In the genomic region with DNA sequence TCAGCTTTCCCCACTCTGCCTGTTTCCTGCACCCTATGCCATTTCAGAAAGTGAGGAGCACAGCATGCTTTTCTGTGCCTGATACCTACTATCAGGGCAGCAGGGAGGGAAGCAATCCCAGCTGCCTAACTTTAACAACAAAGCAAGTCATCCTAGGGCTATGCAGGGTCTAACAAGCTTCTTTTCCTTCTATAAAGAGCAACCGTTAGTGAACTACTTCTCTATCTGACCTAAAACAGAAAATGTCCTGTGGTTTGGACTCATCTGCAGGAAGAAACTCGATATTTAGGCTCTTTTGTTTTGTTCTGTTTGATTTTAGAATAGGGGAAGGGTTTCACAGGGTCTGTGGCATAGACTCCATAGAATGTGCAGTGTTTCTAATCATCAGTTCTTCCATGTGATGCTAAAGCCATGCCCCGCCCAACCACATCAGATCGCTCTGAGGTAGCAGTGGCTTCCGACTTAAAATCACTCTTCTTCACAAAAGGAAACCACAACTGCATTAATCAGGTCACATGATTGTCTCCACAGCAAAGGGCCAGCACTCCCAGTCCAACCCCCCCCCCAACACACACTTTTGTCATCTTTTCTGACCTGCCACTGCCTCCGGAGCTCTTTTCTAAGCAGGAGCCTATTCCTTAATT, we compare ENCODE assay signal across 13 cellular contexts.
DNase-seq lines count a peak whose midpoint lies in the region; ATAC-seq, FAIRE-seq and TF ChIP-seq lines count a peak whose summit lies in the region.
"Had no signal": no experiment of that assay in that cellular context is flagged by ENCODE, and none has a peak within 500 bp of the region (broad histone marks: within the 10 kb centered on the region; RNA-seq: fewer than 3 reads in every experiment).

No MANE protein-coding gene starts in this region.

- H3K4me2 ChIP-seq in HepG2 (ENCODE audit: low read depth, low read length) = no peak overlapping the region

- FAIRE-seq in HepG2 (lab: Jason Lieb, UNC) = no peak
- FAIRE-seq: TTC549 had no signal

- peak; percentile 76 for DNase-seq in MV-4-11 (lab: John Stamatoyannopoulos, UW)
- peak; percentile 19 to 36 (median 26) for DNase-seq in immature natural killer cell
- DNase-seq in HepG2 (ENCODE audit: low spot score) = no peak
- DNase-seq in COLO668 (lab: John Stamatoyannopoulos, UW; ENCODE audit: unreplicated experiment) = no peak
- no peak for DNase-seq in activated T-helper 2 cell treated with anti-CD3 and anti-CD28 coated beads, Interferon-gamma antibody, Interleukin-2, Interleukin-4, amounts not matched to agents 10 μg/mL and 5 μg/mL and 100 μg/mL, durations not matched to agents 14 hours and 24 hours and 36 hours (ENCODE audit: low spot score)
- DNase-seq: activated T-cell treated with anti-CD3 and anti-CD28 coated beads, Interleukin-2, amount 50 U/mL, for 48 hours; cerebellar nuclear complex; HFFc6; NCI-H187 treated with DMSO at 0.1 percent for 48 hours had no signal

- POLR2A ChIA-PET in HepG2 (lab: Yijun Ruan, JAX) = no interaction called here

- H3K36me3 ChIP-seq in HepG2 (replicated peaks in 1 of 2; ENCODE audit: control insufficient read depth in 1 of 2, insufficient read depth in 2 of 2, low read length in 2 of 2) = no peaks in the 10 kb centered on the region
- H3K36me3 ChIP-seq: vagina had no signal

- peaks cover 0 to 3% (median 1%) of the 10 kb centered on the region in 6 donors for H3K9me3 Mint-ChIP-seq in immature natural killer cell
- H3K9me3 Mint-ChIP-seq in activated T-helper 2 cell treated with anti-CD3 and anti-CD28 coated beads, Interferon-gamma antibody, Interleukin-2, Interleukin-4, amounts not matched to agents 10 μg/mL and 5 μg/mL and 100 μg/mL, durations not matched to agents 14 hours and 24 hours and 36 hours = no peaks in the 10 kb centered on the region

- intact Hi-C loops in HepG2 (cut with micrococcal nuclease; ENCODE audit: unreplicated experiment) = no loop called here
- intact Hi-C loops in activated T-helper 2 cell treated with anti-CD3 and anti-CD28 coated beads, Interferon-gamma antibody, Interleukin-2, Interleukin-4, amounts not matched to agents 10 μg/mL and 5 μg/mL and 100 μg/mL, durations not matched to agents 14 hours and 24 hours and 36 hours (cut with micrococcal nuclease) = no loop called here

- TF ChIP-seq EP300 in HepG2 (IDR thresholded peaks at IDR 0.05; ENCODE audit: low read depth in 2 of 2, low read length in 2 of 2) (no peak), HepG2 (CRISPR knock-in tag; IDR thresholded peaks at IDR 0.05; ENCODE audit: borderline replicate concordance) (no peak)

- no peak for TF ChIP-seq RAD21 in HepG2 (CRISPR knock-in tag; IDR thresholded peaks at IDR 0.05)

- no TSS peak for BruUV-seq in HepG2 (replicated peaks; lab: Mats Ljungman, UMichigan)

- no peaks in the 10 kb centered on the region for H3K4me1 ChIP-seq in HepG2 (ENCODE audit: insufficient read depth, low read length)
- H3K4me1 ChIP-seq: vagina had no signal

- no peak overlapping the region for H2AFZ ChIP-seq in HepG2 (ENCODE audit: low read length)

- no peak overlapping the region for H3K27ac Mint-ChIP-seq in immature natural killer cell
- no peak overlapping the region for H3K27ac Mint-ChIP-seq in activated T-helper 2 cell treated with anti-CD3 and anti-CD28 coated beads, Interferon-gamma antibody, Interleukin-2, Interleukin-4, amounts not matched to agents 10 μg/mL and 5 μg/mL and 100 μg/mL, durations not matched to agents 14 hours and 24 hours and 36 hours
- H3K27ac Mint-ChIP-seq: HFFc6 had no signal

- H3K4me1 Mint-ChIP-seq in immature natural killer cell = peaks cover 9 to 16% of the 10 kb centered on the region in 2 donors
- H3K4me1 Mint-ChIP-seq in activated T-helper 2 cell treated with anti-CD3 and anti-CD28 coated beads, Interferon-gamma antibody, Interleukin-2, Interleukin-4, amounts not matched to agents 10 μg/mL and 5 μg/mL and 100 μg/mL, durations not matched to agents 14 hours and 24 hours and 36 hours (ENCODE audit: low read depth) = peaks cover 10% of the 10 kb centered on the region

- H3K9me3 ChIP-seq in HepG2 (ENCODE audit: low read length) = no peaks in the 10 kb centered on the region
- H3K9me3 ChIP-seq: vagina had no signal

- TF ChIP-seq CTCF in HepG2 (CRISPR knock-in tag; IDR thresholded peaks at IDR 0.05) = no peak

- peaks cover 8 to 13% (median 9%) of the 10 kb centered on the region in 3 donors for H3K27me3 Mint-ChIP-seq in immature natural killer cell (ENCODE audit: low read depth in 3 of 3)
- H3K27me3 Mint-ChIP-seq in activated T-helper 2 cell treated with anti-CD3 and anti-CD28 coated beads, Interferon-gamma antibody, Interleukin-2, Interleukin-4, amounts not matched to agents 10 μg/mL and 5 μg/mL and 100 μg/mL, durations not matched to agents 14 hours and 24 hours and 36 hours (ENCODE audit: low read depth) = peaks cover 21% of the 10 kb centered on the region

- H3K4me3 ChIP-seq in HepG2 (replicated peaks in 1 of 3; ENCODE audit: insufficient read depth in 1 of 3, low read depth in 2 of 3, low read length in 3 of 3) = no peak overlapping the region
- H3K4me3 ChIP-seq: vagina had no signal

- H4K20me1 ChIP-seq in HepG2 (ENCODE audit: insufficient read depth, low read length) = no peaks in the 10 kb centered on the region

- H3K9ac ChIP-seq in HepG2 (ENCODE audit: insufficient read depth, low read depth, low read length) = no peak overlapping the region

- TF ChIP-seq POLR2A in HepG2 (IDR thresholded peaks at IDR 0.05; ENCODE audit: insufficient read depth in 1 of 2, low read depth in 2 of 2, low read length in 2 of 2) = no peak

- CTCF ChIA-PET in HepG2 (lab: Yijun Ruan, JAX; ENCODE audit: low intra/inter-chr PET ratio, low total read pairs) = no interaction called here

- WGBS in HepG2 (ENCODE audit: low lambda C conversion rate) = 3% methylated on average over 6 of the region's 6 CpGs

- in situ Hi-C loops in HepG2 (cut with HindIII; ENCODE audit: extremely low pct_ligation_motif_present, low pct_unique_long_range_greater_than_20kb) = no loop called here

- ATAC-seq in GM18511 (IDR thresholded peaks at IDR 0.05; ENCODE audit: unreplicated experiment) = peak; percentile 82
- ATAC-seq in GM21619 (IDR thresholded peaks at IDR 0.05; ENCODE audit: unreplicated experiment) = peak; percentile 69
- ATAC-seq in HepG2 = no peak

- H3K27me3 ChIP-seq in HepG2 (ENCODE audit: control insufficient read depth in 1 of 2, insufficient read depth in 2 of 2, low read length in 2 of 2) = peaks cover 3 to 21% of the 10 kb centered on the region in 2 experiments; a peak in 2 of 5 replicates
- H3K27me3 ChIP-seq: vagina had no signal

- H3K36me3 Mint-ChIP-seq in immature natural killer cell = no peaks in the 10 kb centered on the region
- no peaks in the 10 kb centered on the region for H3K36me3 Mint-ChIP-seq in activated T-helper 2 cell treated with anti-CD3 and anti-CD28 coated beads, Interferon-gamma antibody, Interleukin-2, Interleukin-4, amounts not matched to agents 10 μg/mL and 5 μg/mL and 100 μg/mL, durations not matched to agents 14 hours and 24 hours and 36 hours (ENCODE audit: low read depth)

- no peaks in the 10 kb centered on the region for H3K79me2 ChIP-seq in HepG2 (ENCODE audit: insufficient read depth, low read length)

- H3K27ac ChIP-seq in HepG2 (ENCODE audit: extremely low read length, insufficient read depth, low read length) = no peak overlapping the region
- H3K27ac ChIP-seq: vagina had no signal

- peak overlapping the region in 1 of 5 donors; percentile 20 for H3K4me3 Mint-ChIP-seq in immature natural killer cell
- H3K4me3 Mint-ChIP-seq in activated T-helper 2 cell treated with anti-CD3 and anti-CD28 coated beads, Interferon-gamma antibody, Interleukin-2, Interleukin-4, amounts not matched to agents 10 μg/mL and 5 μg/mL and 100 μg/mL, durations not matched to agents 14 hours and 24 hours and 36 hours (ENCODE audit: low read depth) = no peak overlapping the region
- H3K4me3 Mint-ChIP-seq: HFFc6 had no signal

TF ChIP-seq in HepG2, 621 proteins besides CTCF, POLR2A, EP300 and RAD21:
- TF ChIP-seq PCBP2 (optimal IDR thresholded peaks at IDR 0.05; ENCODE audit: low read depth, low read length, poor library complexity, severe bottlenecking) (no peak), ASH2L (IDR thresholded peaks at IDR 0.05; ENCODE audit: insufficient read length, low read depth, low read length) (no peak), ZNF724P (CRISPR knock-in tag; IDR thresholded peaks at IDR 0.05; ENCODE audit: borderline replicate concordance) (no peak), MAF1 (CRISPR knock-in tag; IDR thresholded peaks at IDR 0.05; ENCODE audit: borderline replicate concordance) (no peak), ZNF782 (CRISPR knock-in tag; IDR thresholded peaks at IDR 0.05; ENCODE audit: borderline replicate concordance) (no peak), EHMT2 (IDR thresholded peaks at IDR 0.05; ENCODE audit: borderline replicate concordance, low read depth, low read length) (no peak)
- TF ChIP-seq, protein P1, sequence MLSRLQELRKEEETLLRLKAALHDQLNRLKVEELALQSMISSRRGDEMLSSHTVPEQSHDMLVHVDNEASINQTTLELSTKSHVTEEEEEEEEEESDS (CRISPR knock-in tag; IDR thresholded peaks at IDR 0.05; ENCODE audit: borderline replicate concordance) = no peak
- TF ChIP-seq, protein P2, sequence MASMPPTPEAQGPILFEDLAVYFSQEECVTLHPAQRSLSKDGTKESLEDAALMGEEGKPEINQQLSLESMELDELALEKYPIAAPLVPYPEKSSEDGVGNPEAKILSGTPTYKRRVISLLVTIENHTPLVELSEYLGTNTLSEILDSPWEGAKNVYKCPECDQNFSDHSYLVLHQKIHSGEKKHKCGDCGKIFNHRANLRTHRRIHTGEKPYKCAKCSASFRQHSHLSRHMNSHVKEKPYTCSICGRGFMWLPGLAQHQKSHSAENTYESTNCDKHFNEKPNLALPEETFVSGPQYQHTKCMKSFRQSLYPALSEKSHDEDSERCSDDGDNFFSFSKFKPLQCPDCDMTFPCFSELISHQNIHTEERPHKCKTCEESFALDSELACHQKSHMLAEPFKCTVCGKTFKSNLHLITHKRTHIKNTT (CRISPR knock-in tag; IDR thresholded peaks at IDR 0.05) = no peak
- TF ChIP-seq, protein P3, sequence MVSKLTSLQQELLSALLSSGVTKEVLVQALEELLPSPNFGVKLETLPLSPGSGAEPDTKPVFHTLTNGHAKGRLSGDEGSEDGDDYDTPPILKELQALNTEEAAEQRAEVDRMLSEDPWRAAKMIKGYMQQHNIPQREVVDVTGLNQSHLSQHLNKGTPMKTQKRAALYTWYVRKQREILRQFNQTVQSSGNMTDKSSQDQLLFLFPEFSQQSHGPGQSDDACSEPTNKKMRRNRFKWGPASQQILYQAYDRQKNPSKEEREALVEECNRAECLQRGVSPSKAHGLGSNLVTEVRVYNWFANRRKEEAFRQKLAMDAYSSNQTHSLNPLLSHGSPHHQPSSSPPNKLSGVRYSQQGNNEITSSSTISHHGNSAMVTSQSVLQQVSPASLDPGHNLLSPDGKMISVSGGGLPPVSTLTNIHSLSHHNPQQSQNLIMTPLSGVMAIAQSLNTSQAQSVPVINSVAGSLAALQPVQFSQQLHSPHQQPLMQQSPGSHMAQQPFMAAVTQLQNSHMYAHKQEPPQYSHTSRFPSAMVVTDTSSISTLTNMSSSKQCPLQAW (CRISPR knock-in tag; IDR thresholded peaks at IDR 0.05) = no peak
TF ChIP-seq in HepG2: peak in this region for 0.

Comparison
In these comparisons a context has a peak if more than half of its experiments do, and no peak if none do; other contexts are left out.
1. DNase-seq: peak in MV-4-11 (single experiment) and immature natural killer cell (3 of 3); none in HepG2 (single experiment), COLO668 (single experiment) and activated T-helper 2 cell treated with anti-CD3 and anti-CD28 coated beads, Interferon-gamma antibody, Interleukin-2, Interleukin-4, amounts not matched to agents 10 μg/mL and 5 μg/mL and 100 μg/mL, durations not matched to agents 14 hours and 24 hours and 36 hours (single experiment).